Comparison of ENCODE assay signal across 1 cellular context in the genomic region with DNA sequence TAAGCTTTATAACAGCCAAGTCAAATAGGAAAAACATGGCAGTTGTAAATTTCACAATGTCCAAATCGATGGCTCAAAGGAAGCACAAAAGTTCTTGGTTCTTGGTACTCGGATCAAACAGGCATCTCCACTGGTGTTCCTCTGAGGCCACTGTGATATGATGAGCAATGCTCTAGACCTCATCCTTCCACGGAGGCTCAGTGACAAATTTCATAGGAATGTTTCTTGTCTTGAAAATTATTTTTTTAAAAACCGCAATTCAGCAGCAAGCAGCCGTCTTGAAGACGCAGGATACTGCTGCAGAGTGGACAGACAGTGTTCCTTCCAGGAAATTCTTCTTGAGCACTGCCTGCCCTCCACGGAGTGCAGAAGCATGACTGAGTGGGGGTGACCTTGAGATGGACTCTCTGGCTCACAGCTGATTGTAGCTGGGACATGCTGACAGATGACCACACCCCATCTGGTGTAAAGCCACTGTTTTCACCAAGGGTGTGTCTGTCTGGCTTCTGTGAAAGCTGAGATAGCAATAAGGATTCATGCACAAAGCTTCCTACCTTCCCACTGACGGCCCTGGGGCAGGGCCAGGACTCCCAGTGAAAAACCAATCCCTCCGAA.
TF ChIP-seq lines count a peak whose summit lies in the region.

No MANE protein-coding gene starts in this region.

TF ChIP-seq in SK-N-SH, 30 proteins besides CTCF, POLR2A, EP300 and RAD21 (continued from another document):
- peak; percentile 62 for TF ChIP-seq TCF12 (IDR thresholded peaks at IDR 0.05)
- TF ChIP-seq RFX5 (IDR thresholded peaks at IDR 0.05; ENCODE audit: low read length): no peak
- no peak; the same call in 1 of the 2 replicates for TF ChIP-seq NFIC (IDR thresholded peaks at IDR 0.05; ENCODE audit: borderline replicate concordance)
- TF ChIP-seq MXI1 (IDR thresholded peaks at IDR 0.05; ENCODE audit: low read depth, low read length): no peak
- no peak for TF ChIP-seq SIN3A (IDR thresholded peaks at IDR 0.05; ENCODE audit: borderline replicate concordance, low read depth, low read length)
- TF ChIP-seq, protein P1, sequence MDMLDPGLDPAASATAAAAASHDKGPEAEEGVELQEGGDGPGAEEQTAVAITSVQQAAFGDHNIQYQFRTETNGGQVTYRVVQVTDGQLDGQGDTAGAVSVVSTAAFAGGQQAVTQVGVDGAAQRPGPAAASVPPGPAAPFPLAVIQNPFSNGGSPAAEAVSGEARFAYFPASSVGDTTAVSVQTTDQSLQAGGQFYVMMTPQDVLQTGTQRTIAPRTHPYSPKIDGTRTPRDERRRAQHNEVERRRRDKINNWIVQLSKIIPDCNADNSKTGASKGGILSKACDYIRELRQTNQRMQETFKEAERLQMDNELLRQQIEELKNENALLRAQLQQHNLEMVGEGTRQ (IDR thresholded peaks at IDR 0.05; ENCODE audit: borderline replicate concordance, low read depth, low read length): no peak
- TF ChIP-seq CHD2 (IDR thresholded peaks at IDR 0.05; ENCODE audit: low read length, partially characterized antibody): no peak
- TF ChIP-seq RCOR1 (IDR thresholded peaks at IDR 0.05; ENCODE audit: low read length): no peak
